ENCODE assay signal across 1 cellular context in the genomic region with DNA sequence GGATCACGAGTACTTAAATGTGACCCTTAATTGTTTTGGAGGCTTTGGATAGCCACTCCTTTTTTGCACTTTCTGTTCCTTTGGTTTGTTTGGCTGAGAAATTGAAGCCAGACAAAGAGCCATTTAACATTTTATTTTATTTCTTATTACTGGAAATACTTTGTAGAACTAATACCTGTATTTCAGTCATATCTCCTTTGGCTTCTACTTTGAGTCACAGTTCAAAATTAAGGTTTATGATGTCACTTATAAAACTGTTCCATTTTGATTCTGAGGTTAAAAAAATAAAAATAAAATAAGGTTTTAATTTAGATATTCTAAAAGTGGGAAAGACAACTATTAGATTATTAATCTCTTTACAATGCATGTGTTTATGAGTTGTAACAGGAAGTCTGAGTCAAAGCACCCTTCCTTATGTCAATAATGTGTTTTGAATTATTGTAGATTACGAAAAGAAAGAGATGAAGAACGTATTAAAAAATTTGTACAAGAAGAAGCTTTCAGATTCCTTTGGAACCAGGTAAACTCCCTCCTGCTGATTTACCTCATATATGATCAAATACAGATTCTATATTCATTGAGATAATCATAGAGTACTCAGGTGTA.
TF ChIP-seq lines count a peak whose summit lies in the region.

No MANE protein-coding gene starts in this region.

TF ChIP-seq in IMR-90, 13 proteins besides CTCF, POLR2A, EP300 and RAD21:
- TF ChIP-seq MXI1 (IDR thresholded peaks at IDR 0.05; ENCODE audit: borderline replicate concordance, low read depth, low read length) = no peak
